9 cellular contexts compared by ENCODE assay signal in the genomic region with DNA sequence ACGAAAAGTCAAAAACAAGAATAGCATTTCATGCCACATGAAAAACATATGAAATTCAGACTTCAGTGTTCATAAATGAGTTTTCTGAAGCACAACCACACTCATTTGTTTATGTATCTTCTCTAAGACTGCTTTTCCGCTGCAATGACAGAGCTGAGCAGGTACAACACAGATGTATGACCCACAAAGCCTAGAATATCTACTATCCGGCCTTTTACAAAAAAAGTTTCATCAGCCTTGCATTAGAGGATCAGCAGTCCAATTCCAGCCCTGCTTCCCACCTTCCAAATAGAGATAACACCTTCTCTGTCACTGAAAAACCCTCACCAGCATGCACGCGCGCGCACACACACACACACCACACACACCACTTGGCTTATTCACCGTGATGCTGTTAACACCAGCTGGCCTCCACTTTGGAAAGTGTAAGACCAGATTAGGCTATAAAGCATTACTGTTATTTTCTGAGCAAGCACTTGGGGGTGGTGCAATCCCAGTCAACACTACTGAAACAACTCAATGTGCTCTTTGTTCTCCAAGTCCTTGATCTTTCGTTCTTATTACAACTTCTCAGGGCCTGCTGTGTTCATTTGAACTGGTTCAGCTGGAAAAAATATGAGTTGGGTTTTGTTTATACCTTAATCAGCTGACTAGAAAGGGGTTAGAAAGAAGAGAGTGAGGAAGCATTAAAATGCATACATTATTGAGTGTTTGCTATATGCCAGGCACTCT.
DNase-seq lines count a peak whose midpoint lies in the region; ATAC-seq and TF ChIP-seq lines count a peak whose summit lies in the region.
"Had no signal": no experiment of that assay in that cellular context is flagged by ENCODE, and none has a peak within 500 bp of the region (broad histone marks: within the 10 kb centered on the region; RNA-seq: fewer than 3 reads in every experiment).

No MANE protein-coding gene starts in this region.

- no peaks in the 10 kb centered on the region for H3K36me3 ChIP-seq in SK-N-MC (ENCODE audit: insufficient read depth, low read length)

- DNase-seq in Right ventricle myocardium inferior (ENCODE audit: missing footprints) (peak; percentile 80), cardiac septum (ENCODE audit: low spot score) (no peak), SK-N-MC (ENCODE audit: low read depth, low spot score) (no peak), fibroblast of pulmonary artery (ENCODE audit: low read depth) (peak; percentile 45), retina (peak; percentile 23), NCI-H2171 treated with DMSO at 0.1 percent for 48 hours (lab: John Stamatoyannopoulos, UW) (no peak)
- DNase-seq: activated B cell treated with CpG ODN at 0.5 μM for 24 hours had no signal

- peak overlapping the region; percentile 79 for H3K27ac ChIP-seq in SK-N-MC

- ATAC-seq in Right ventricle myocardium inferior, result peak; percentile 83
- no peak for ATAC-seq in HG03039 (IDR thresholded peaks at IDR 0.05; ENCODE audit: unreplicated experiment)
- no peak for ATAC-seq in GM18511 (IDR thresholded peaks at IDR 0.05; ENCODE audit: unreplicated experiment)

- no peak for TF ChIP-seq CTCF in fibroblast of pulmonary artery (IDR thresholded peaks at IDR 0.05; ENCODE audit: low read length, missing control alignments)

- no peaks in the 10 kb centered on the region for H3K9me3 ChIP-seq in SK-N-MC (ENCODE audit: low read depth, low read length)

- H3K4me3 ChIP-seq in SK-N-MC (no peak overlapping the region), fibroblast of pulmonary artery (replicated peaks; ENCODE audit: low read depth, low read length) (no peak overlapping the region)

- intact Hi-C loops in Right ventricle myocardium inferior (cut with DNase I), result no loop called here
- intact Hi-C loops in cardiac septum (cut with DNase I), result loop anchor here (5.0 kb wide), 2 partner anchors 91 to 159 kb away; partner anchors contain the start of gene GLUL

- H3K9ac ChIP-seq in SK-N-MC (ENCODE audit: insufficient read length), result no peak overlapping the region

Comparison
In these comparisons a context has a peak if more than half of its experiments do, and no peak if none do; other contexts are left out.
1. DNase-seq: peak in Right ventricle myocardium inferior (single experiment), fibroblast of pulmonary artery (single experiment) and retina (single experiment); none in cardiac septum (single experiment), SK-N-MC (single experiment) and NCI-H2171 treated with DMSO at 0.1 percent for 48 hours (single experiment).